In genomic region chr2:42186945-42187632, GRCh38 we compare ENCODE assay signal across 20 cellular contexts. TPM values are rescaled to one million over a fixed set of nuclear protein-coding genes. Genes with fewer than 3 reads are reported as not detected.
DNase-seq lines count a peak whose midpoint lies in the region; ATAC-seq, FAIRE-seq and TF ChIP-seq lines count a peak whose summit lies in the region.
"Had no signal": no experiment of that assay in that cellular context is flagged by ENCODE, and none has a peak within 500 bp of the region (broad histone marks: within the 10 kb centered on the region; RNA-seq: fewer than 3 reads in every experiment).

No MANE protein-coding gene starts in this region.

- WGBS in smooth muscle cell (ENCODE audit: low lambda C conversion rate), result 85% methylated on average over 8 of the region's 8 CpGs
- WGBS in esophagus muscularis mucosa, result 90% methylated on average over 8 of the region's 8 CpGs

- H3K36me3 Mint-ChIP-seq in activated naive CD4-positive, alpha-beta T cell treated with anti-CD3 and anti-CD28 coated beads, Interleukin-2, amount 50 U/mL, for 24 hours, result peaks cover 8% of the 10 kb centered on the region
- H3K36me3 Mint-ChIP-seq in activated naive CD4-positive, alpha-beta T cell treated with anti-CD3 and anti-CD28 coated beads for 36 hours (ENCODE audit: low read depth), result peaks cover 6% of the 10 kb centered on the region
- peaks cover 50% of the 10 kb centered on the region for H3K36me3 Mint-ChIP-seq in activated T-helper 17 cell treated with anti-CD3 and anti-CD28 coated beads, Interleukin-2, amount 50 U/mL, for 72 hours (ENCODE audit: low read depth)
- no peaks in the 10 kb centered on the region for H3K36me3 Mint-ChIP-seq in endothelial cell (ENCODE audit: low read depth, unreplicated experiment)

- ATAC-seq in activated T-helper 17 cell treated with anti-CD3 and anti-CD28 coated beads, Interleukin-2, amount 50 U/mL, for 72 hours (replicated peaks), result peak; percentile 35
- ATAC-seq: Panc1 had no signal

- H3K27ac ChIP-seq in coronary artery, result peak overlapping the region; percentile 25 to 60
- no peak overlapping the region for H3K27ac ChIP-seq in smooth muscle cell (ENCODE audit: low read depth)
- no peak overlapping the region for H3K27ac ChIP-seq in esophagus muscularis mucosa (replicated peaks in 1 of 4)
- H3K27ac ChIP-seq: C4-2B, SJCRH30 had no signal

- TF ChIP-seq EP300 in esophagus muscularis mucosa (IDR thresholded peaks at IDR 0.05), result no peak

- H3K4me3 ChIP-seq in coronary artery, result no peak overlapping the region
- no peak overlapping the region for H3K4me3 ChIP-seq in smooth muscle cell
- H3K4me3 ChIP-seq in esophagus muscularis mucosa, result no peak overlapping the region
- H3K4me3 ChIP-seq: SJCRH30 had no signal

- H3K9me3 Mint-ChIP-seq in activated naive CD4-positive, alpha-beta T cell treated with anti-CD3 and anti-CD28 coated beads, Interleukin-2, amount 50 U/mL, for 24 hours, result no peaks in the 10 kb centered on the region
- H3K9me3 Mint-ChIP-seq in activated naive CD4-positive, alpha-beta T cell treated with anti-CD3 and anti-CD28 coated beads for 36 hours, result no peaks in the 10 kb centered on the region
- H3K9me3 Mint-ChIP-seq in activated T-helper 17 cell treated with anti-CD3 and anti-CD28 coated beads, Interleukin-2, amount 50 U/mL, for 72 hours, result no peaks in the 10 kb centered on the region
- no peaks in the 10 kb centered on the region for H3K9me3 Mint-ChIP-seq in endothelial cell (ENCODE audit: unreplicated experiment)

- H3F3A ChIP-seq in smooth muscle cell (ENCODE audit: low read depth), result no peaks in the 10 kb centered on the region

- peaks cover 86% of the 10 kb centered on the region for H3K4me1 Mint-ChIP-seq in activated naive CD4-positive, alpha-beta T cell treated with anti-CD3 and anti-CD28 coated beads, Interleukin-2, amount 50 U/mL, for 24 hours
- peaks cover 68% of the 10 kb centered on the region for H3K4me1 Mint-ChIP-seq in activated naive CD4-positive, alpha-beta T cell treated with anti-CD3 and anti-CD28 coated beads for 36 hours (ENCODE audit: low read depth)
- peaks cover 36% of the 10 kb centered on the region for H3K4me1 Mint-ChIP-seq in activated T-helper 17 cell treated with anti-CD3 and anti-CD28 coated beads, Interleukin-2, amount 50 U/mL, for 72 hours
- no peaks in the 10 kb centered on the region for H3K4me1 Mint-ChIP-seq in endothelial cell (ENCODE audit: unreplicated experiment)

- intact Hi-C loops in activated naive CD4-positive, alpha-beta T cell treated with anti-CD3 and anti-CD28 coated beads for 36 hours (cut with micrococcal nuclease), result no loop called here
- intact Hi-C loops in esophagus muscularis mucosa (cut with DNase I), result no loop called here

- H3K79me2 ChIP-seq in smooth muscle cell (ENCODE audit: low read depth), result peaks cover 89% of the 10 kb centered on the region

- H4K20me1 ChIP-seq in smooth muscle cell (ENCODE audit: low read depth), result peaks cover 45% of the 10 kb centered on the region

- no peak overlapping the region for H2AFZ ChIP-seq in smooth muscle cell (ENCODE audit: low read depth)

- FAIRE-seq in urothelium cell line (lab: Jason Lieb, UNC), result no peak
- FAIRE-seq: A204.1 had no signal

- H3K4me3 Mint-ChIP-seq in activated naive CD4-positive, alpha-beta T cell treated with anti-CD3 and anti-CD28 coated beads, Interleukin-2, amount 50 U/mL, for 24 hours, result no peak overlapping the region
- no peak overlapping the region for H3K4me3 Mint-ChIP-seq in activated naive CD4-positive, alpha-beta T cell treated with anti-CD3 and anti-CD28 coated beads for 36 hours
- peak overlapping the region; percentile 30 for H3K4me3 Mint-ChIP-seq in activated T-helper 17 cell treated with anti-CD3 and anti-CD28 coated beads, Interleukin-2, amount 50 U/mL, for 72 hours
- H3K4me3 Mint-ChIP-seq in endothelial cell (ENCODE audit: unreplicated experiment), result no peak overlapping the region

- H3K27me3 ChIP-seq in smooth muscle cell (ENCODE audit: low read depth), result no peaks in the 10 kb centered on the region
- H3K27me3 ChIP-seq in esophagus muscularis mucosa, result no peaks in the 10 kb centered on the region
- H3K27me3 ChIP-seq: SJCRH30 had no signal

- TF ChIP-seq CTCF in coronary artery (IDR thresholded peaks at IDR 0.05), result no peak
- no peak for TF ChIP-seq CTCF in smooth muscle cell (IDR thresholded peaks at IDR 0.05; ENCODE audit: borderline replicate concordance, insufficient read depth, poor library complexity, severe bottlenecking)
- no peak for TF ChIP-seq CTCF in endothelial cell (IDR thresholded peaks at IDR 0.05; ENCODE audit: unreplicated experiment)
- TF ChIP-seq CTCF in esophagus muscularis mucosa (IDR thresholded peaks at IDR 0.05), result no peak

- DNase-seq in activated naive CD4-positive, alpha-beta T cell treated with anti-CD3 and anti-CD28 coated beads for 36 hours, result no peak
- DNase-seq in coronary artery (ENCODE audit: low spot score) (no peak), smooth muscle cell (lab: John Stamatoyannopoulos, UW; ENCODE audit: unreplicated experiment) (no peak), endothelial cell (ENCODE audit: low spot score) (no peak), esophagus muscularis mucosa (ENCODE audit: extremely low spot score) (no peak), urothelium cell line (ENCODE audit: low spot score) (no peak)
- DNase-seq: DMS 273 treated with DMSO at 0.1 percent for 48 hours, DND-41, HCEC 1CT, NCI-H1105 treated with DMSO at 0.1 percent for 48 hours, NCI-H1694, NCI-H2081 treated with DMSO at 0.1 percent for 48 hours, NCI-H446 treated with DMSO at 0.1 percent for 48 hours, NCI-H69, SJCRH30 had no signal

- H3K27me3 Mint-ChIP-seq in activated naive CD4-positive, alpha-beta T cell treated with anti-CD3 and anti-CD28 coated beads, Interleukin-2, amount 50 U/mL, for 24 hours, result no peaks in the 10 kb centered on the region
- no peaks in the 10 kb centered on the region for H3K27me3 Mint-ChIP-seq in activated naive CD4-positive, alpha-beta T cell treated with anti-CD3 and anti-CD28 coated beads for 36 hours (ENCODE audit: low read depth)
- H3K27me3 Mint-ChIP-seq in activated T-helper 17 cell treated with anti-CD3 and anti-CD28 coated beads, Interleukin-2, amount 50 U/mL, for 72 hours, result no peaks in the 10 kb centered on the region
- no peaks in the 10 kb centered on the region for H3K27me3 Mint-ChIP-seq in endothelial cell (ENCODE audit: unreplicated experiment)

- H3K4me1 ChIP-seq in smooth muscle cell (ENCODE audit: low read depth), result no peaks in the 10 kb centered on the region
- peaks cover 7 to 24% (median 15%) of the 10 kb centered on the region in 4 donors for H3K4me1 ChIP-seq in esophagus muscularis mucosa

- H3K9ac ChIP-seq in smooth muscle cell (ENCODE audit: low read depth), result no peak overlapping the region

- H3K9me3 ChIP-seq in smooth muscle cell (replicated peaks; ENCODE audit: low read depth) (no peaks in the 10 kb centered on the region), esophagus muscularis mucosa (no peaks in the 10 kb centered on the region)
- H3K9me3 ChIP-seq: SJCRH30 had no signal

- peak overlapping the region; percentile 72 for H3K27ac Mint-ChIP-seq in activated naive CD4-positive, alpha-beta T cell treated with anti-CD3 and anti-CD28 coated beads, Interleukin-2, amount 50 U/mL, for 24 hours
- H3K27ac Mint-ChIP-seq in activated naive CD4-positive, alpha-beta T cell treated with anti-CD3 and anti-CD28 coated beads for 36 hours, result no peak overlapping the region
- peak overlapping the region; percentile 72 for H3K27ac Mint-ChIP-seq in activated T-helper 17 cell treated with anti-CD3 and anti-CD28 coated beads, Interleukin-2, amount 50 U/mL, for 72 hours
- no peak overlapping the region for H3K27ac Mint-ChIP-seq in endothelial cell (ENCODE audit: unreplicated experiment)

- TF ChIP-seq POLR2A in esophagus muscularis mucosa (IDR thresholded peaks at IDR 0.05; ENCODE audit: low read depth), result no peak

- CTCF ChIA-PET in activated naive CD4-positive, alpha-beta T cell treated with anti-CD3 and anti-CD28 coated beads for 36 hours (lab: Charles Lee), result interaction anchor here (0.8 to 1.3 kb wide), 3 partner anchors 9 to 91 kb away, joined by 3 to 7 read pairs (median 3); no protein-coding TSS in a partner anchor

- no peaks in the 10 kb centered on the region for H3K36me3 ChIP-seq in smooth muscle cell (ENCODE audit: low read depth)
- no peaks in the 10 kb centered on the region for H3K36me3 ChIP-seq in esophagus muscularis mucosa

- H3K4me2 ChIP-seq in smooth muscle cell, result peak overlapping the region; percentile 50

RNA-seq across cellular contexts. Expression of gene EML4, which starts 17.9 kb away (rescaled TPM):
- 10 to 100 TPM; 65.8 to 65.9 TPM for total RNA-seq in activated naive CD4-positive, alpha-beta T cell treated with anti-CD3 and anti-CD28 coated beads for 36 hours
- 10 to 100 TPM; 69.9 to 93.7 TPM for total RNA-seq in activated T-helper 17 cell treated with anti-CD3 and anti-CD28 coated beads, Interleukin-2, amount 50 U/mL, for 72 hours
- total RNA-seq in smooth muscle cell (46.2 and 55.9 TPM in 2 replicates), endothelial cell (ENCODE audit: unreplicated experiment) (49.7 TPM), esophagus muscularis mucosa (10 to 100 TPM; 14.5 to 23.2 (median 17.8) TPM)
- polyA plus RNA-seq in smooth muscle cell, result 33.6 and 39.9 TPM in 2 replicates

Comparison
In these comparisons a context has a peak if more than half of its experiments do, and no peak if none do; other contexts are left out.
1. H3K27ac Mint-ChIP-seq: peak in activated naive CD4-positive, alpha-beta T cell treated with anti-CD3 and anti-CD28 coated beads, Interleukin-2, amount 50 U/mL, for 24 hours (single experiment) and activated T-helper 17 cell treated with anti-CD3 and anti-CD28 coated beads, Interleukin-2, amount 50 U/mL, for 72 hours (single experiment); none in activated naive CD4-positive, alpha-beta T cell treated with anti-CD3 and anti-CD28 coated beads for 36 hours (single experiment) and endothelial cell (single experiment).
2. H3K27ac ChIP-seq: peak in coronary artery (2 of 2); none in smooth muscle cell (single experiment) and esophagus muscularis mucosa (0 of 4).